ENCODE assay signal across 27 cellular contexts in genomic region chr9:117424291-117424690, GRCh38.
"Had no signal": no experiment of that assay in that cellular context is flagged by ENCODE, and none has a peak within 500 bp of the region (broad histone marks: within the 10 kb centered on the region; RNA-seq: fewer than 3 reads in every experiment).

No MANE protein-coding gene starts in this region.

- H3K4me3 ChIP-seq: stomach, suprapubic skin, testis, thoracic aorta, thyroid gland, tibial artery, tibial nerve, transverse colon, upper lobe of left lung, upper lobe of right lung, uterus, vagina had no signal

- ATAC-seq: stimulated activated effector memory CD8-positive, alpha-beta T cell treated with anti-CD3 and anti-CD28 coated beads, Interleukin-12 subunit alpha, Interleukin-12 subunit beta, amount 100 ng/mL, for 72 hours; stimulated activated memory B cell treated with anti-CD40 and anti-IgM and Interleukin-4, amounts not matched to agents 10 μg/mL and 1 μg/mL and 100 μg/mL, for 72 hours; stimulated activated naive B cell treated with anti-CD40 and anti-IgM and Interleukin-4, amounts not matched to agents 10 μg/mL and 1 μg/mL and 100 μg/mL, for 72 hours; stimulated activated naive CD8-positive, alpha-beta T cell treated with anti-CD3 and anti-CD28 coated beads, Interleukin-15, amount 100 ng/mL, for 72 hours; stimulated activated naive CD8-positive, alpha-beta T cell treated with anti-CD3 and anti-CD28 coated beads, Interleukin-15, Interleukin-2, amounts not matched to agents 100 U/mL and 50 U/mL, for 24 hours; upper lobe of right lung had no signal

- H3K27me3 ChIP-seq: testis, tibial nerve, upper lobe of left lung, upper lobe of right lung, uterus, vagina had no signal

- H3K27ac ChIP-seq: stomach, suprapubic skin, testis, thoracic aorta, thyroid gland, tibial artery, tibial nerve, transverse colon, upper lobe of left lung, upper lobe of right lung, uterus, vagina had no signal

- FAIRE-seq: urothelium cell line had no signal

- H3K4me1 ChIP-seq: stomach, suprapubic skin, testis, thyroid gland, tibial artery, tibial nerve, transverse colon, upper lobe of left lung, upper lobe of right lung, uterus, vagina had no signal

- H3K9me3 ChIP-seq: stomach, suprapubic skin, testis, thoracic aorta, thyroid gland, tibial artery, tibial nerve, transverse colon, upper lobe of left lung, upper lobe of right lung, uterus, vagina had no signal

- H3K36me3 ChIP-seq: stomach, suprapubic skin, thoracic aorta, thyroid gland, tibial artery, tibial nerve, transverse colon, upper lobe of left lung, upper lobe of right lung, uterus, vagina had no signal

- DNase-seq: stimulated activated CD4-positive, alpha-beta T cell treated with anti-CD3 and anti-CD28 coated beads, Interleukin-2, amount 100 ng/mL, for 48 hours; stimulated activated CD4-positive, alpha-beta T cell treated with anti-CD3 and anti-CD28 coated beads, Interleukin-4, amount 100 ng/mL, for 1 hour; stimulated activated CD4-positive, alpha-beta T cell treated with anti-CD3 and anti-CD28 coated beads, Interleukin-4, amount 100 ng/mL, for 24 hours; stimulated activated CD4-positive, alpha-beta T cell treated with anti-CD3 and anti-CD28 coated beads, Interleukin-4, amount 100 ng/mL, for 4 hours; stimulated activated CD8-positive, alpha-beta memory T cell treated with anti-CD3 and anti-CD28 coated beads, Interleukin-4, amount 100 ng/mL, for 48 hours; stimulated activated naive B cell treated with anti-CD40 and anti-IgM and Interleukin-4, amounts not matched to agents 10 μg/mL and 1 μg/mL and 100 μg/mL, for 72 hours; stimulated activated naive CD4-positive, alpha-beta T cell; stimulated activated naive CD4-positive, alpha-beta T cell treated with Interleukin-2 at 50 U/mL for 16 hours; stimulated activated naive CD8-positive, alpha-beta T cell treated with anti-CD3 and anti-CD28 coated beads, Interleukin-15, amount 100 ng/mL, for 72 hours; stimulated activated naive CD8-positive, alpha-beta T cell treated with anti-CD3 and anti-CD28 coated beads, Interleukin-15, Interleukin-2, amounts not matched to agents 100 U/mL and 50 U/mL, for 24 hours; stomach; substantia nigra; testis; thyroid gland; tibial artery; transverse colon; trophoblast cell; upper lobe of left lung; upper lobe of right lung; uterus had no signal
